In genomic region chr3:72386322-72386721, GRCh38 we compare ENCODE assay signal across 22 cellular contexts.
"Had no signal": no experiment of that assay in that cellular context is flagged by ENCODE, and none has a peak within 500 bp of the region (broad histone marks: within the 10 kb centered on the region; RNA-seq: fewer than 3 reads in every experiment).

No MANE protein-coding gene starts in this region.

- H3K27me3 Mint-ChIP-seq: natural killer cell treated with Interleukin-12 subunit alpha and Interleukin-12 subunit beta and Interleukin-15 and Interleukin-18, amount 100 ng/mL, for 72 hours; stimulated activated naive CD8-positive, alpha-beta T cell treated with anti-CD3 and anti-CD28 coated beads, Interleukin-15, Interleukin-2, amounts not matched to agents 100 ng/mL and 50 ng/mL, for 24 hours; T-cell had no signal

- H3K27ac Mint-ChIP-seq: activated naive CD4-positive, alpha-beta T cell treated with anti-CD3 and anti-CD28 coated beads for 36 hours; mesothelial cell of epicardium; natural killer cell treated with Interleukin-12 subunit alpha and Interleukin-12 subunit beta and Interleukin-15 and Interleukin-18, amount 100 ng/mL, for 72 hours; stimulated activated naive CD8-positive, alpha-beta T cell treated with anti-CD3 and anti-CD28 coated beads, Interleukin-15, Interleukin-2, amounts not matched to agents 100 ng/mL and 50 ng/mL, for 24 hours; T-cell had no signal

- H3K36me3 ChIP-seq: pancreas, right atrium auricular region, tibial artery, uterus had no signal

- H3K9me3 Mint-ChIP-seq: activated naive CD4-positive, alpha-beta T cell treated with anti-CD3 and anti-CD28 coated beads for 36 hours; mesothelial cell of epicardium; natural killer cell treated with Interleukin-12 subunit alpha and Interleukin-12 subunit beta and Interleukin-15 and Interleukin-18, amount 100 ng/mL, for 72 hours; stimulated activated naive CD8-positive, alpha-beta T cell treated with anti-CD3 and anti-CD28 coated beads, Interleukin-15, Interleukin-2, amounts not matched to agents 100 ng/mL and 50 ng/mL, for 24 hours; T-cell had no signal

- H3K9me3 ChIP-seq: body of pancreas, pancreas, psoas muscle, right atrium auricular region, tibial artery, uterus had no signal

- H3K27ac ChIP-seq: body of pancreas, pancreas, psoas muscle, right atrium auricular region, tibial artery, uterus had no signal

- H3K27me3 ChIP-seq: body of pancreas, pancreas, right atrium auricular region, tibial artery, uterus had no signal

- DNase-seq: activated CD8-positive, alpha-beta memory T cell treated with anti-CD3 and anti-CD28 coated beads for 24 hours; activated CD8-positive, alpha-beta memory T cell treated with anti-CD3 and anti-CD28 coated beads, Interleukin-2, amount 50 U/mL, for 4 hours; activated naive CD4-positive, alpha-beta T cell treated with anti-CD3 and anti-CD28 coated beads for 36 hours; activated T-cell treated with anti-CD3 and anti-CD28 coated beads, Interleukin-2, amount 50 U/mL, for 48 hours; anterior cingulate cortex; body of pancreas; dermis blood vessel endothelial cell; effector memory CD4-positive, alpha-beta T cell; foreskin melanocyte; kidney glomerular epithelial cell; left ventricle myocardium superior; mammary epithelial cell; pancreas; psoas muscle; stimulated activated CD4-positive, alpha-beta T cell treated with anti-CD3 and anti-CD28 coated beads, Interleukin-12 subunit alpha, Interleukin-12 subunit beta, amount 100 ng/mL, for 4 hours; T-cell; tibial artery; uterus had no signal

- H3K4me3 ChIP-seq: body of pancreas, pancreas, psoas muscle, right atrium auricular region, tibial artery, uterus had no signal

- H3K4me3 Mint-ChIP-seq: activated naive CD4-positive, alpha-beta T cell treated with anti-CD3 and anti-CD28 coated beads for 36 hours; mesothelial cell of epicardium; natural killer cell treated with Interleukin-12 subunit alpha and Interleukin-12 subunit beta and Interleukin-15 and Interleukin-18, amount 100 ng/mL, for 72 hours; stimulated activated naive CD8-positive, alpha-beta T cell treated with anti-CD3 and anti-CD28 coated beads, Interleukin-15, Interleukin-2, amounts not matched to agents 100 ng/mL and 50 ng/mL, for 24 hours; T-cell had no signal

- H3K36me3 Mint-ChIP-seq: mesothelial cell of epicardium; natural killer cell treated with Interleukin-12 subunit alpha and Interleukin-12 subunit beta and Interleukin-15 and Interleukin-18, amount 100 ng/mL, for 72 hours; T-cell had no signal
